Comparison of ENCODE assay signal across 9 cellular contexts in the genomic region with DNA sequence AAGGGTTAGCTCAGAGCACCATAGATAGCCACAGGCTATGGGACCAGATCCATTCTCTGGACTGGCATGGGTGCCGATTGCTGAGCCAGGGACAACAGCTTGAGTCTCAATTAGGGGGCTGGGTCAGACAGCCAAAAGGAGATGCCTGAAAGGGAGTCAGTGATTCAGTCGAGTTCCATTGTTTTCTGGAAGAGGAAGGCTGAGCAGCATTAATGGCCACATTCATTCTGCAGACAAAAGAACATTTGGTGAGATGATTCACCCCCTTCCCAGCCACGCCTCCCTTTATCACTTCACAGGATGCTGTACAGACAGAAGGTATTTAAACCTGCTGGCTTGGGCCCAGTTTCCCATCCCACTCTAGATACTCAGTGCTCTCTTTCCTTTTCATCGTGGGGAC.
DNase-seq lines count a peak whose midpoint lies in the region; ATAC-seq and TF ChIP-seq lines count a peak whose summit lies in the region.
"Had no signal": no experiment of that assay in that cellular context is flagged by ENCODE, and none has a peak within 500 bp of the region (broad histone marks: within the 10 kb centered on the region; RNA-seq: fewer than 3 reads in every experiment).

No MANE protein-coding gene starts in this region.

- no peak for TF ChIP-seq CTCF in lower leg skin (IDR thresholded peaks at IDR 0.05)

- peaks cover 3 to 19% (median 8%) of the 10 kb centered on the region in 5 donors for H3K27me3 Mint-ChIP-seq in naive thymus-derived CD8-positive, alpha-beta T cell

- DNase-seq in GM04503 (ENCODE audit: low read depth) = peak; percentile 54
- DNase-seq in SJSA1 (ENCODE audit: low read depth in 1 of 2, low spot score in 2 of 2) = peak; percentile 75 to 78
- no peak for DNase-seq in Right ventricle myocardium superior
- peak; percentile 62 for DNase-seq in retina
- no peak for DNase-seq in ureter (ENCODE audit: low spot score)
- no peak for DNase-seq in activated T-cell treated with anti-CD3 and anti-CD28 coated beads, Interleukin-2, amount 50 U/mL, for 48 hours
- DNase-seq in naive thymus-derived CD8-positive, alpha-beta T cell = no peak
- DNase-seq in lower leg skin (ENCODE audit: low spot score in 2 of 2) = no peak
- DNase-seq: activated naive CD8-positive, alpha-beta T cell treated with anti-CD3 and anti-CD28 coated beads, Interleukin-2, amount 10 ng/mL, durations not matched to agents 7 days and 5 days had no signal

- H3K36me3 ChIP-seq in SJSA1 = no peaks in the 10 kb centered on the region

- H3K9me3 Mint-ChIP-seq in naive thymus-derived CD8-positive, alpha-beta T cell = peaks cover 0 to 2% (median 0%) of the 10 kb centered on the region in 9 donors
- H3K9me3 Mint-ChIP-seq: activated naive CD8-positive, alpha-beta T cell treated with anti-CD3 and anti-CD28 coated beads, Interleukin-2, amount 10 ng/mL, durations not matched to agents 7 days and 5 days had no signal

- no peaks in the 10 kb centered on the region for H3K27me3 ChIP-seq in SJSA1 (replicated peaks)

- H3K4me3 Mint-ChIP-seq in naive thymus-derived CD8-positive, alpha-beta T cell = no peak overlapping the region
- H3K4me3 Mint-ChIP-seq: activated naive CD8-positive, alpha-beta T cell treated with anti-CD3 and anti-CD28 coated beads, Interleukin-2, amount 10 ng/mL, durations not matched to agents 7 days and 5 days had no signal

- peak overlapping the region; percentile 89 for H3K27ac ChIP-seq in SJSA1

- no peaks in the 10 kb centered on the region for H3K4me1 Mint-ChIP-seq in naive thymus-derived CD8-positive, alpha-beta T cell
- H3K4me1 Mint-ChIP-seq: activated naive CD8-positive, alpha-beta T cell treated with anti-CD3 and anti-CD28 coated beads, Interleukin-2, amount 10 ng/mL, durations not matched to agents 7 days and 5 days had no signal

- peak; percentile 40 for ATAC-seq in Right ventricle myocardium superior (ENCODE audit: poor library complexity)
- ATAC-seq in naive thymus-derived CD8-positive, alpha-beta T cell = no peak

- 27 to 33% methylated on average over 4 of the region's 4 CpGs for WGBS in lower leg skin, 2 donors

- H3K27ac Mint-ChIP-seq in naive thymus-derived CD8-positive, alpha-beta T cell = no peak overlapping the region
- H3K27ac Mint-ChIP-seq: activated naive CD8-positive, alpha-beta T cell treated with anti-CD3 and anti-CD28 coated beads, Interleukin-2, amount 10 ng/mL, durations not matched to agents 7 days and 5 days had no signal

- POLR2A ChIA-PET in naive thymus-derived CD8-positive, alpha-beta T cell (lab: Charles Lee) = no interaction called here

- H3K4me1 ChIP-seq in SJSA1 (replicated peaks) = peaks cover 22% of the 10 kb centered on the region

- no peak for TF ChIP-seq POLR2A in lower leg skin (IDR thresholded peaks at IDR 0.05)

- H3K4me3 ChIP-seq in SJSA1 = no peak overlapping the region
- no peak overlapping the region for H3K4me3 ChIP-seq in lower leg skin (ENCODE audit: low read depth, poor library complexity, severe bottlenecking)

- intact Hi-C loops in Right ventricle myocardium superior (cut with DNase I) (no loop called here), lower leg skin (cut with DNase I; ENCODE audit: low total_unique reads) (no loop called here)

- H3K9me3 ChIP-seq in SJSA1 (replicated peaks) = no peaks in the 10 kb centered on the region

- no peaks in the 10 kb centered on the region for H3K36me3 Mint-ChIP-seq in naive thymus-derived CD8-positive, alpha-beta T cell
- H3K36me3 Mint-ChIP-seq: activated naive CD8-positive, alpha-beta T cell treated with anti-CD3 and anti-CD28 coated beads, Interleukin-2, amount 10 ng/mL, durations not matched to agents 7 days and 5 days had no signal

Comparison
In these comparisons a context has a peak if more than half of its experiments do, and no peak if none do; other contexts are left out.
1. DNase-seq: peak in GM04503 (single experiment), SJSA1 (2 of 2) and retina (single experiment); none in Right ventricle myocardium superior (single experiment), ureter (single experiment), activated T-cell treated with anti-CD3 and anti-CD28 coated beads, Interleukin-2, amount 50 U/mL, for 48 hours (0 of 2), naive thymus-derived CD8-positive, alpha-beta T cell (0 of 10) and lower leg skin (0 of 2).